Comparison of ENCODE assay signal across 10 cellular contexts in the genomic region with DNA sequence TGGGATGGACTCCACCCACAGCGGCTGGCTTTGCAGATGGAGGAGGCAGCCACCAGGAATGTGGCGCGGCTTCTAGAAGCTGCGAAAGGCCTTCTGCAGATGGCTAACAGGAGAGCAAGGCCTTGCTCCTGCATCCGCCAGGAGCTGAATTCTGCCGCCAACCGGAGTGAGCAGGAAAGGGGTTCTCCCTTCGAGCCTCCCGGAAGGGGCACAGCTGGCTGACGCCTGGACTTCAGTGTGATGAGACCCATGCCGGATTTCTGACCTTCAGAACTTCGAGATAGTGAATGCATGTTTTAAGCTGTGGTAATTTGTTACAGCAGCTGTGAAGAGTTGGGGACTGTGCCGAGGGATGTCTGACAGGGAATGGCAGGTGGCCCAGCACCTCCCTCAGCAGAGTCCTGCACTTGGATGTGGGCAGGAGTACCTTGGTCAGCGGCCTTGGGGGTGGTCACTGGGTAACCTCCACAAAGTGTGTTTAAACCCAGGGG. TPM values are rescaled to one million over a fixed set of nuclear protein-coding genes. Genes with fewer than 3 reads are reported as not detected.
DNase-seq lines count a peak whose midpoint lies in the region; ATAC-seq, FAIRE-seq and TF ChIP-seq lines count a peak whose summit lies in the region.
"Had no signal": no experiment of that assay in that cellular context is flagged by ENCODE, and none has a peak within 500 bp of the region (broad histone marks: within the 10 kb centered on the region; RNA-seq: fewer than 3 reads in every experiment).

No MANE protein-coding gene starts in this region.

- H3K4me3 Mint-ChIP-seq in activated T-helper 2 cell treated with anti-CD3 and anti-CD28 coated beads, Interferon-gamma antibody, Interleukin-2, Interleukin-4, amounts not matched to agents 10 μg/mL and 5 μg/mL and 100 μg/mL, durations not matched to agents 14 hours and 24 hours and 36 hours (ENCODE audit: low read depth): no peak overlapping the region
- H3K4me3 Mint-ChIP-seq in stimulated activated memory B cell treated with anti-CD40 and anti-IgM and Interleukin-4, amounts not matched to agents 10 μg/mL and 1 μg/mL and 100 μg/mL, for 72 hours: peak overlapping the region; percentile 71

- peak overlapping the region; percentile 76 for H3K27ac Mint-ChIP-seq in activated T-helper 2 cell treated with anti-CD3 and anti-CD28 coated beads, Interferon-gamma antibody, Interleukin-2, Interleukin-4, amounts not matched to agents 10 μg/mL and 5 μg/mL and 100 μg/mL, durations not matched to agents 14 hours and 24 hours and 36 hours
- peak overlapping the region; percentile 91 for H3K27ac Mint-ChIP-seq in stimulated activated memory B cell treated with anti-CD40 and anti-IgM and Interleukin-4, amounts not matched to agents 10 μg/mL and 1 μg/mL and 100 μg/mL, for 72 hours

- ATAC-seq in stimulated activated memory B cell treated with anti-CD40 and anti-IgM and Interleukin-4, amounts not matched to agents 10 μg/mL and 1 μg/mL and 100 μg/mL, for 72 hours: no peak

- H3K4me1 Mint-ChIP-seq in activated T-helper 2 cell treated with anti-CD3 and anti-CD28 coated beads, Interferon-gamma antibody, Interleukin-2, Interleukin-4, amounts not matched to agents 10 μg/mL and 5 μg/mL and 100 μg/mL, durations not matched to agents 14 hours and 24 hours and 36 hours (ENCODE audit: low read depth): peaks cover 32% of the 10 kb centered on the region
- H3K4me1 Mint-ChIP-seq in stimulated activated memory B cell treated with anti-CD40 and anti-IgM and Interleukin-4, amounts not matched to agents 10 μg/mL and 1 μg/mL and 100 μg/mL, for 72 hours: peaks cover 84% of the 10 kb centered on the region

- no peaks in the 10 kb centered on the region for H3K9me3 Mint-ChIP-seq in activated T-helper 2 cell treated with anti-CD3 and anti-CD28 coated beads, Interferon-gamma antibody, Interleukin-2, Interleukin-4, amounts not matched to agents 10 μg/mL and 5 μg/mL and 100 μg/mL, durations not matched to agents 14 hours and 24 hours and 36 hours
- no peaks in the 10 kb centered on the region for H3K9me3 Mint-ChIP-seq in stimulated activated memory B cell treated with anti-CD40 and anti-IgM and Interleukin-4, amounts not matched to agents 10 μg/mL and 1 μg/mL and 100 μg/mL, for 72 hours

- no peaks in the 10 kb centered on the region for H3K27me3 ChIP-seq in layer of hippocampus (ENCODE audit: control insufficient read depth, insufficient read depth, low read length)

- FAIRE-seq in H54 (lab: Jason Lieb, UNC): no peak

- peaks cover 24% of the 10 kb centered on the region for H3K36me3 Mint-ChIP-seq in activated T-helper 2 cell treated with anti-CD3 and anti-CD28 coated beads, Interferon-gamma antibody, Interleukin-2, Interleukin-4, amounts not matched to agents 10 μg/mL and 5 μg/mL and 100 μg/mL, durations not matched to agents 14 hours and 24 hours and 36 hours (ENCODE audit: low read depth)
- H3K36me3 Mint-ChIP-seq in stimulated activated memory B cell treated with anti-CD40 and anti-IgM and Interleukin-4, amounts not matched to agents 10 μg/mL and 1 μg/mL and 100 μg/mL, for 72 hours: peaks cover 25% of the 10 kb centered on the region

- H3K27me3 Mint-ChIP-seq in activated T-helper 2 cell treated with anti-CD3 and anti-CD28 coated beads, Interferon-gamma antibody, Interleukin-2, Interleukin-4, amounts not matched to agents 10 μg/mL and 5 μg/mL and 100 μg/mL, durations not matched to agents 14 hours and 24 hours and 36 hours (ENCODE audit: low read depth): no peaks in the 10 kb centered on the region
- no peaks in the 10 kb centered on the region for H3K27me3 Mint-ChIP-seq in stimulated activated memory B cell treated with anti-CD40 and anti-IgM and Interleukin-4, amounts not matched to agents 10 μg/mL and 1 μg/mL and 100 μg/mL, for 72 hours

- no peak for DNase-seq in activated T-helper 2 cell treated with anti-CD3 and anti-CD28 coated beads, Interferon-gamma antibody, Interleukin-2, Interleukin-4, amounts not matched to agents 10 μg/mL and 5 μg/mL and 100 μg/mL, durations not matched to agents 14 hours and 24 hours and 36 hours (ENCODE audit: low spot score)
- DNase-seq in DMS153 treated with DMSO at 0.1 percent for 48 hours (lab: John Stamatoyannopoulos, UW; ENCODE audit: unreplicated experiment) (no peak), LoVo (ENCODE audit: low spot score) (no peak), kidney tubule cell (ENCODE audit: low spot score) (no peak), H54 (ENCODE audit: insufficient read length, low spot score) (no peak)
- DNase-seq: mesendoderm, NCI-H446 had no signal

- peak overlapping the region; percentile 86 for H3K27ac ChIP-seq in layer of hippocampus (ENCODE audit: low read depth, low read length)

- TF ChIP-seq POLR2A in GM19193 (IDR thresholded peaks at IDR 0.05; ENCODE audit: extremely low read depth, insufficient read depth, insufficient read length): peak; percentile 16
- TF ChIP-seq POLR2A in H54 (IDR thresholded peaks at IDR 0.05; ENCODE audit: low read depth, low read length): no peak

- intact Hi-C loops in activated T-helper 2 cell treated with anti-CD3 and anti-CD28 coated beads, Interferon-gamma antibody, Interleukin-2, Interleukin-4, amounts not matched to agents 10 μg/mL and 5 μg/mL and 100 μg/mL, durations not matched to agents 14 hours and 24 hours and 36 hours (cut with micrococcal nuclease): no loop called here

RNA-seq across cellular contexts. Expression of gene TBC1D22A, which starts 7.7 kb away (rescaled TPM):
- total RNA-seq in activated T-helper 2 cell treated with anti-CD3 and anti-CD28 coated beads, Interferon-gamma antibody, Interleukin-2, Interleukin-4, amounts not matched to agents 10 μg/mL and 5 μg/mL and 100 μg/mL, durations not matched to agents 14 hours and 24 hours and 36 hours: 34.8 and 38.3 TPM in 2 replicates

RNA-seq across cellular contexts. Expression of gene CERK, which starts 32.1 kb away (rescaled TPM):
- total RNA-seq in activated T-helper 2 cell treated with anti-CD3 and anti-CD28 coated beads, Interferon-gamma antibody, Interleukin-2, Interleukin-4, amounts not matched to agents 10 μg/mL and 5 μg/mL and 100 μg/mL, durations not matched to agents 14 hours and 24 hours and 36 hours: 57.1 and 62.8 TPM in 2 replicates
